Comparison of ENCODE assay signal across 13 cellular contexts in genomic region chr20:30168025-30168799, GRCh38.
A peak's percentile ranks its signal among the peaks of the same experiment; 100 is the strongest.
DNase-seq lines count a peak whose midpoint lies in the region; ATAC-seq and TF ChIP-seq lines count a peak whose summit lies in the region.
"Had no signal": no experiment of that assay in that cellular context is flagged by ENCODE, and none has a peak within 500 bp of the region (broad histone marks: within the 10 kb centered on the region; RNA-seq: fewer than 3 reads in every experiment).

No MANE protein-coding gene starts in this region.

- 38 to 47% methylated on average over 32 to 50 of the region's 50 CpGs for WGBS in heart right ventricle, 2 donors

- H3K4me1 ChIP-seq in heart right ventricle, result no peaks in the 10 kb centered on the region
- H3K4me1 ChIP-seq: tibial artery had no signal

- intact Hi-C loops in heart right ventricle (cut with DNase I), result no loop called here

- no peak for TF ChIP-seq CTCF in heart right ventricle (IDR thresholded peaks at IDR 0.05)

- no peak overlapping the region for H3K4me3 ChIP-seq in H7 (ENCODE audit: insufficient read depth, low read depth, low read length)
- H3K4me3 ChIP-seq in heart right ventricle, result peak overlapping the region in 4 of 10 donors; percentile 7 to 37 (median 18)

- H3K27ac ChIP-seq in heart right ventricle, result no peak overlapping the region
- H3K27ac ChIP-seq: KMS-11, tibial artery had no signal

- in situ Hi-C loops in G401 (cut with HindIII; ENCODE audit: low sequenced_read_pairs), result no loop called here

- ATAC-seq in heart right ventricle (peak in 1 of 8 donors; percentile 45), GM18502 (IDR thresholded peaks at IDR 0.05; ENCODE audit: poor library complexity, unreplicated experiment) (no peak), HG02840 (IDR thresholded peaks at IDR 0.05; ENCODE audit: low FRiP score, unreplicated experiment) (no peak), GM19455 (IDR thresholded peaks at IDR 0.05; ENCODE audit: unreplicated experiment) (no peak)

- H3K27me3 ChIP-seq in H7 (ENCODE audit: control insufficient read depth, insufficient read depth, low read length) (no peaks in the 10 kb centered on the region), heart right ventricle (peaks cover 0 to 10% (median 0%) of the 10 kb centered on the region in 7 donors)
- H3K27me3 ChIP-seq: tibial artery had no signal

- DNase-seq in H7 (peak; percentile 13), heart right ventricle (peak; percentile 6 to 43), G401 (ENCODE audit: low spot score) (no peak)
- peak; percentile 1 to 9 for DNase-seq in activated CD4-positive, alpha-beta T cell treated with anti-CD3 and anti-CD28 coated beads, Interleukin-2, amount 50 U/mL, for 48 hours
- DNase-seq in stimulated activated CD4-positive, alpha-beta T cell treated with anti-CD3 and anti-CD28 coated beads, Interleukin-4, amount 100 ng/mL, for 1 hour, result peak; percentile 47
- DNase-seq: activated gamma-delta T cell, dermis blood vessel endothelial cell, NCI-H510A had no signal

- no peaks in the 10 kb centered on the region for H3K36me3 ChIP-seq in H7 (replicated peaks; ENCODE audit: control insufficient read depth, insufficient read depth, low read length)
- no peaks in the 10 kb centered on the region for H3K36me3 ChIP-seq in heart right ventricle
- H3K36me3 ChIP-seq: tibial artery had no signal

- peaks cover 0 to 4% (median 0%) of the 10 kb centered on the region in 11 donors for H3K9me3 ChIP-seq in heart right ventricle
- H3K9me3 ChIP-seq: tibial artery had no signal
